Comparison of ENCODE assay signal across 26 cellular contexts in genomic region chr1:228035844-228036243, GRCh38. TPM values are rescaled to one million over a fixed set of nuclear protein-coding genes. Genes with fewer than 3 reads are reported as not detected.
DNase-seq lines count a peak whose midpoint lies in the region; ATAC-seq, FAIRE-seq and TF ChIP-seq lines count a peak whose summit lies in the region.
"Had no signal": no experiment of that assay in that cellular context is flagged by ENCODE, and none has a peak within 500 bp of the region (broad histone marks: within the 10 kb centered on the region; RNA-seq: fewer than 3 reads in every experiment).

No MANE protein-coding gene starts in this region.

- H3K4me1 Mint-ChIP-seq in chondrocyte (ENCODE audit: low read depth) = peaks cover 2% of the 10 kb centered on the region
- peaks cover 2% of the 10 kb centered on the region for H3K4me1 Mint-ChIP-seq in CD8-positive, alpha-beta T cell (ENCODE audit: low read depth)
- H3K4me1 Mint-ChIP-seq: activated CD4-positive, alpha-beta T cell treated with anti-CD3 and anti-CD28 coated beads for 36 hours had no signal

- no peaks in the 10 kb centered on the region for H3K36me3 ChIP-seq in sigmoid colon
- no peaks in the 10 kb centered on the region for H3K36me3 ChIP-seq in CD8-positive, alpha-beta T cell (ENCODE audit: insufficient read depth, low read length)
- H3K36me3 ChIP-seq: gastroesophageal sphincter, left ventricle myocardium inferior, MG63 had no signal

- peaks cover 0 to 10% (median 9%) of the 10 kb centered on the region in 4 donors for H3K4me1 ChIP-seq in sigmoid colon
- no peaks in the 10 kb centered on the region for H3K4me1 ChIP-seq in CD8-positive, alpha-beta T cell (ENCODE audit: insufficient read depth, low read length)

- intact Hi-C loops in sigmoid colon (cut with DNase I) = no loop called here
- intact Hi-C loops in CD8-positive, alpha-beta T cell (cut with DNase I, micrococcal nuclease) = no loop called here

- peaks cover 20 to 52% (median 33%) of the 10 kb centered on the region in 3 donors for H3K27me3 ChIP-seq in sigmoid colon
- H3K27me3 ChIP-seq in CD8-positive, alpha-beta T cell (ENCODE audit: insufficient read depth, low read length) = peaks cover 7% of the 10 kb centered on the region
- H3K27me3 ChIP-seq: MG63 had no signal

- ATAC-seq in CD8-positive, alpha-beta T cell = no peak
- ATAC-seq: activated CD4-positive, alpha-beta T cell treated with anti-CD3 and anti-CD28 coated beads for 36 hours; body of pancreas; gastroesophageal sphincter had no signal

- FAIRE-seq in HTR-8/SVneo (lab: Jason Lieb, UNC) = no peak

- DNase-seq in NCI-H82 (lab: John Stamatoyannopoulos, UW) = peak; percentile 20
- no peak for DNase-seq in NCI-H82 treated with DMSO at 0.1 percent for 48 hours (lab: John Stamatoyannopoulos, UW; ENCODE audit: unreplicated experiment)
- DNase-seq in Kasumi-1 (lab: John Stamatoyannopoulos, UW) = peak; percentile 15 to 17
- peak; percentile 58 for DNase-seq in chondrocyte (ENCODE audit: low spot score)
- peak; percentile 36 for DNase-seq in sigmoid colon
- DNase-seq in NCI-H510A (lab: John Stamatoyannopoulos, UW) = no peak
- DNase-seq in HTR-8/SVneo (ENCODE audit: insufficient read length, low spot score) = no peak
- no peak for DNase-seq in CD8-positive, alpha-beta T cell
- DNase-seq: activated CD4-positive, alpha-beta T cell treated with anti-CD3 and anti-CD28 coated beads for 36 hours; activated T-cell treated with anti-CD3 and anti-CD28 coated beads, Interleukin-2, amount 50 U/mL, for 1 hour; body of pancreas; CD4-positive, alpha-beta memory T cell; GOT3; left ventricle myocardium inferior; MG63; naive B cell; NCI-H146; nucleus accumbens; Right ventricle myocardium superior; T-helper 1 cell had no signal

- POLR2A ChIA-PET in CD8-positive, alpha-beta T cell (lab: Charles Lee) = no interaction called here

- H3K27me3 Mint-ChIP-seq in chondrocyte (ENCODE audit: low read depth) = peaks cover 33% of the 10 kb centered on the region
- H3K27me3 Mint-ChIP-seq in CD8-positive, alpha-beta T cell (ENCODE audit: low read depth) = peaks cover 41% of the 10 kb centered on the region

- CTCF ChIA-PET in CD8-positive, alpha-beta T cell (lab: Charles Lee) = no interaction called here

- H3K36me3 Mint-ChIP-seq in chondrocyte (ENCODE audit: low read depth) = peaks cover 6% of the 10 kb centered on the region
- H3K36me3 Mint-ChIP-seq in CD8-positive, alpha-beta T cell = no peaks in the 10 kb centered on the region
- H3K36me3 Mint-ChIP-seq: CD4-positive, alpha-beta memory T cell had no signal

- WGBS in sigmoid colon, 2 donors = 72 to 85% methylated on average over 4 of the region's 5 CpGs

- no peak overlapping the region for H3K27ac ChIP-seq in sigmoid colon
- H3K27ac ChIP-seq in CD8-positive, alpha-beta T cell (ENCODE audit: low read depth, low read length) = no peak overlapping the region
- H3K27ac ChIP-seq: body of pancreas, gastroesophageal sphincter, left ventricle myocardium inferior had no signal

- TF ChIP-seq CTCF in chondrocyte (IDR thresholded peaks at IDR 0.05) (no peak), sigmoid colon (IDR thresholded peaks at IDR 0.05) (no peak)
- TF ChIP-seq CTCF in CD8-positive, alpha-beta T cell (IDR thresholded peaks at IDR 0.05) = no peak

- no peak overlapping the region for H3K27ac Mint-ChIP-seq in chondrocyte (ENCODE audit: unreplicated experiment)
- H3K27ac Mint-ChIP-seq in CD8-positive, alpha-beta T cell = no peak overlapping the region
- H3K27ac Mint-ChIP-seq: activated CD4-positive, alpha-beta T cell treated with anti-CD3 and anti-CD28 coated beads for 36 hours; CD4-positive, alpha-beta memory T cell; naive B cell; stimulated activated naive CD8-positive, alpha-beta T cell treated with anti-CD3 and anti-CD28 coated beads, Interleukin-15, Interleukin-2, amounts not matched to agents 100 ng/mL and 50 ng/mL, for 24 hours had no signal

- peaks cover 10% of the 10 kb centered on the region for H3K9me3 Mint-ChIP-seq in chondrocyte (ENCODE audit: low read depth)
- no peaks in the 10 kb centered on the region for H3K9me3 Mint-ChIP-seq in CD8-positive, alpha-beta T cell
- H3K9me3 Mint-ChIP-seq: stimulated activated naive CD8-positive, alpha-beta T cell treated with anti-CD3 and anti-CD28 coated beads, Interleukin-15, Interleukin-2, amounts not matched to agents 100 ng/mL and 50 ng/mL, for 24 hours had no signal

- no peak for TF ChIP-seq POLR2A in sigmoid colon (IDR thresholded peaks at IDR 0.05)

- no peak overlapping the region for H3K4me3 ChIP-seq in sigmoid colon
- no peak overlapping the region for H3K4me3 ChIP-seq in CD8-positive, alpha-beta T cell (ENCODE audit: low read depth, low read length)
- H3K4me3 ChIP-seq: body of pancreas, gastroesophageal sphincter, left ventricle myocardium inferior, MG63 had no signal

- TF ChIP-seq EP300 in sigmoid colon (IDR thresholded peaks at IDR 0.05) = no peak

- H3K4me3 Mint-ChIP-seq in chondrocyte (ENCODE audit: unreplicated experiment) = no peak overlapping the region
- no peak overlapping the region for H3K4me3 Mint-ChIP-seq in CD8-positive, alpha-beta T cell
- H3K4me3 Mint-ChIP-seq: activated CD4-positive, alpha-beta T cell treated with anti-CD3 and anti-CD28 coated beads for 36 hours; stimulated activated naive CD8-positive, alpha-beta T cell treated with anti-CD3 and anti-CD28 coated beads, Interleukin-15, Interleukin-2, amounts not matched to agents 100 ng/mL and 50 ng/mL, for 24 hours had no signal

- H3K9me3 ChIP-seq in sigmoid colon = peaks cover 0 to 8% (median 3%) of the 10 kb centered on the region in 4 donors
- no peaks in the 10 kb centered on the region for H3K9me3 ChIP-seq in CD8-positive, alpha-beta T cell (ENCODE audit: low read length)
- H3K9me3 ChIP-seq: MG63 had no signal

RNA-seq across cellular contexts. Expression of gene WNT3A, which starts 29.0 kb away (rescaled TPM):
- total RNA-seq in chondrocyte (not detected in 3 replicates), sigmoid colon (not detected)
- polyA plus RNA-seq in sigmoid colon = under 1 TPM in 1 of 3 donors, not detected in 2; 0.01 TPM
- under 1 TPM in 1 of 2 experiments, not detected in 1; 0.14 TPM for total RNA-seq in CD8-positive, alpha-beta T cell
- total RNA-seq: A172; activated CD4-positive, alpha-beta T cell treated with anti-CD3 and anti-CD28 coated beads for 36 hours; body of pancreas; CD4-positive, alpha-beta memory T cell; dermis microvascular lymphatic vessel endothelial cell; gastroesophageal sphincter; left ventricle myocardium inferior; NCI-H460; pulmonary artery endothelial cell; Right ventricle myocardium superior had no signal
- polyA plus RNA-seq: CD4-positive, alpha-beta memory T cell had no signal

RNA-seq across cellular contexts. Expression of gene ARF1, which starts 46.7 kb away (rescaled TPM):
- 339 to 392 TPM (median 351 TPM) in 3 replicates for total RNA-seq in chondrocyte
- total RNA-seq in sigmoid colon = 100 to 1,000 TPM; 212 to 250 (median 225) TPM
- 100 to 1,000 TPM; 345 to 482 (median 479) TPM for polyA plus RNA-seq in sigmoid colon
- 100 to 1,000 TPM; 375 to 381 TPM for total RNA-seq in CD8-positive, alpha-beta T cell

Comparison
In these comparisons a context has a peak if more than half of its experiments do, and no peak if none do; other contexts are left out.
1. DNase-seq: peak in NCI-H82 (single experiment), Kasumi-1 (2 of 2), chondrocyte (single experiment) and sigmoid colon (single experiment); none in NCI-H82 treated with DMSO at 0.1 percent for 48 hours (single experiment), NCI-H510A (single experiment), HTR-8/SVneo (single experiment) and CD8-positive, alpha-beta T cell (0 of 7).